ENCODE assay signal across 11 cellular contexts in genomic region chr6:138307816-138308727, GRCh38.
DNase-seq lines count a peak whose midpoint lies in the region; ATAC-seq and TF ChIP-seq lines count a peak whose summit lies in the region.
"Had no signal": no experiment of that assay in that cellular context is flagged by ENCODE, and none has a peak within 500 bp of the region (broad histone marks: within the 10 kb centered on the region; RNA-seq: fewer than 3 reads in every experiment).

No MANE protein-coding gene starts in this region.

- H3K9me3 ChIP-seq in BE2C (no peaks in the 10 kb centered on the region), trophoblast cell (ENCODE audit: insufficient read depth, low read depth, low read length) (no peaks in the 10 kb centered on the region)

- H2BK12ac ChIP-seq in trophoblast cell (ENCODE audit: low read length) = peak overlapping the region; percentile 44

- H3K36me3 ChIP-seq in BE2C = no peaks in the 10 kb centered on the region
- H3K36me3 ChIP-seq in trophoblast cell (ENCODE audit: control insufficient read depth in 1 of 2, insufficient read depth in 2 of 2, low read length in 2 of 2) = no peaks in the 10 kb centered on the region

- ATAC-seq in HG02798 (IDR thresholded peaks at IDR 0.05; ENCODE audit: poor library complexity, unreplicated experiment) (no peak), HG03354 (IDR thresholded peaks at IDR 0.05; ENCODE audit: poor library complexity, severe bottlenecking, unreplicated experiment) (no peak), HG03196 (IDR thresholded peaks at IDR 0.05; ENCODE audit: unreplicated experiment) (no peak)

- H3K27me3 ChIP-seq in BE2C (no peaks in the 10 kb centered on the region), trophoblast cell (ENCODE audit: insufficient read depth, low read length) (no peaks in the 10 kb centered on the region)

- no peak overlapping the region for H4K12ac ChIP-seq in trophoblast cell (ENCODE audit: low read depth, low read length)

- no peak overlapping the region for H3K4me3 ChIP-seq in BE2C (ENCODE audit: low read depth, low read length)
- H3K4me3 ChIP-seq in fibroblast of mammary gland (ENCODE audit: control insufficient read depth, low read depth, low read length) = no peak overlapping the region
- no peak overlapping the region for H3K4me3 ChIP-seq in trophoblast cell (ENCODE audit: low read depth, low read length)

- no peak overlapping the region for H3K23ac ChIP-seq in trophoblast cell (ENCODE audit: low read length)

- no peak overlapping the region for H3K14ac ChIP-seq in trophoblast cell (ENCODE audit: low read length)

- H3K4me2 ChIP-seq in trophoblast cell (ENCODE audit: low read length) = no peak overlapping the region

- no peak overlapping the region for H2AK5ac ChIP-seq in trophoblast cell (ENCODE audit: low read length)

- no peak overlapping the region for H3K9ac ChIP-seq in trophoblast cell (ENCODE audit: low read length)

- H3K4ac ChIP-seq in trophoblast cell (ENCODE audit: low read depth, low read length) = no peak overlapping the region

- no peaks in the 10 kb centered on the region for H3K79me2 ChIP-seq in trophoblast cell (ENCODE audit: control insufficient read depth, insufficient read depth, low read length, poor library complexity)

- H3K79me1 ChIP-seq in trophoblast cell (ENCODE audit: low read length) = no peaks in the 10 kb centered on the region

- H3K27ac ChIP-seq in trophoblast cell (ENCODE audit: low read depth, low read length) = no peak overlapping the region

- no peak overlapping the region for H4K91ac ChIP-seq in trophoblast cell (ENCODE audit: low read depth, low read length)

- TF ChIP-seq CTCF in BE2C (IDR thresholded peaks at IDR 0.05; ENCODE audit: low read depth, low read length) (peak; percentile 19), fibroblast of mammary gland (conservative IDR thresholded peaks at IDR 0.05; ENCODE audit: control insufficient read depth, insufficient read depth, low read depth, low read length) (peak; percentile 37)

- peak; percentile 52 for DNase-seq in BE2C
- DNase-seq in NCI-H1092 treated with DMSO at 0.1 percent for 48 hours (lab: John Stamatoyannopoulos, UW) = peak; percentile 14
- peak; percentile 36 for DNase-seq in fibroblast of mammary gland (ENCODE audit: low read depth)
- peak; percentile 85 to 88 for DNase-seq in trophoblast cell
- DNase-seq in activated naive CD4-positive, alpha-beta T cell treated with Interleukin-2 at 50 U/mL for 16 hours = no peak
- DNase-seq: DMS153, naive B cell, NCI-H1417 had no signal

- H4K8ac ChIP-seq in trophoblast cell (ENCODE audit: low read depth, low read length) = no peak overlapping the region

- no peak overlapping the region for H2AFZ ChIP-seq in trophoblast cell (ENCODE audit: insufficient read depth, low read length, poor library complexity)

- H3K18ac ChIP-seq in trophoblast cell (ENCODE audit: low read length) = no peak overlapping the region

- no CpG with 5 or more reads among the region's 11 CpGs for WGBS in trophoblast cell (ENCODE audit: extremely low coverage, insufficient coverage, insufficient read length)

- H3K4me1 ChIP-seq in BE2C (peaks cover 7% of the 10 kb centered on the region), trophoblast cell (ENCODE audit: control insufficient read depth in 1 of 2, insufficient read depth in 2 of 2, low read length in 2 of 2) (peaks cover 5 to 11% of the 10 kb centered on the region in 2 experiments)

- no peak overlapping the region for H2BK120ac ChIP-seq in trophoblast cell (ENCODE audit: insufficient read depth, low read length, poor library complexity)

- no peak overlapping the region for H2BK5ac ChIP-seq in trophoblast cell (ENCODE audit: low read depth, low read length, poor library complexity)
